ENCODE assay signal across 8 cellular contexts in the genomic region with DNA sequence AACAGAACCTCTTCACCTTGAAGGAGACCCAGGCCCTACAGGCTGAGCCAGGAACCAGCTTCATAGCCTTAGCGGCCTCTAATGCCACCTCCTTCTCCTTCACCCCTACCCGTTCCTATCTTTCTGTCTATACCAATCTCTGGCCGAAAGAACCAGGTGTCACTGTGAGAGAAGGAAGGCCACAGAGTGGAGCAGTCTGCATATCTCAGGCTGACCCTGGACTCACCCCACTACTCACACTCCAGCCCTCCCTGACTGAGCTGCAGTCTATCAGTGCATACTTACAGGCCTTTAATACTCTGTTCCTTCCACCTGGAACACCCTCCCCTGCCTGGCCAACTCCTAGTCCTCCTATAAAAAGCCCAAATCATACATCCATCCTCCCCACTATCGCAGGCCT. TPM values are rescaled to one million over a fixed set of nuclear protein-coding genes. Genes with fewer than 3 reads are reported as not detected.
DNase-seq lines count a peak whose midpoint lies in the region; ATAC-seq lines count a peak whose summit lies in the region.
"Had no signal": no experiment of that assay in that cellular context is flagged by ENCODE, and none has a peak within 500 bp of the region (broad histone marks: within the 10 kb centered on the region; RNA-seq: fewer than 3 reads in every experiment).

No MANE protein-coding gene starts in this region.

- H3K27ac ChIP-seq in right cardiac atrium (ENCODE audit: low read length): peak overlapping the region; percentile 99

- no peak overlapping the region for H3K4me3 ChIP-seq in right cardiac atrium (ENCODE audit: low read length)

- peaks cover 31% of the 10 kb centered on the region for H3K4me1 Mint-ChIP-seq in activated T-helper 17 cell treated with anti-CD3 and anti-CD28 coated beads, Interleukin-2, amount 50 U/mL, for 72 hours
- peaks cover 79% of the 10 kb centered on the region for H3K4me1 Mint-ChIP-seq in stimulated activated memory B cell treated with anti-CD40 and anti-IgM and Interleukin-4, amounts not matched to agents 10 μg/mL and 1 μg/mL and 100 μg/mL, for 72 hours

- no peaks in the 10 kb centered on the region for H3K27me3 ChIP-seq in right cardiac atrium (ENCODE audit: control insufficient read depth, insufficient read depth)

- H3K4me1 ChIP-seq in right cardiac atrium (ENCODE audit: control insufficient read depth, insufficient read depth, low read length): peaks cover 26% of the 10 kb centered on the region

- peak overlapping the region; percentile 95 for H3K4me3 Mint-ChIP-seq in activated T-helper 17 cell treated with anti-CD3 and anti-CD28 coated beads, Interleukin-2, amount 50 U/mL, for 72 hours
- peak overlapping the region; percentile 86 for H3K4me3 Mint-ChIP-seq in stimulated activated memory B cell treated with anti-CD40 and anti-IgM and Interleukin-4, amounts not matched to agents 10 μg/mL and 1 μg/mL and 100 μg/mL, for 72 hours

- intact Hi-C loops in right cardiac atrium (cut with DNase I): no loop called here
- intact Hi-C loops in head of caudate nucleus (cut with DNase I): no loop called here

- H3K36me3 Mint-ChIP-seq in activated T-helper 17 cell treated with anti-CD3 and anti-CD28 coated beads, Interleukin-2, amount 50 U/mL, for 72 hours (ENCODE audit: low read depth): peaks cover 69% of the 10 kb centered on the region
- H3K36me3 Mint-ChIP-seq in stimulated activated memory B cell treated with anti-CD40 and anti-IgM and Interleukin-4, amounts not matched to agents 10 μg/mL and 1 μg/mL and 100 μg/mL, for 72 hours: peaks cover 43% of the 10 kb centered on the region

- peak; percentile 1 for ATAC-seq in HG03175 (IDR thresholded peaks at IDR 0.05; ENCODE audit: unreplicated experiment)
- ATAC-seq in activated T-helper 17 cell treated with anti-CD3 and anti-CD28 coated beads, Interleukin-2, amount 50 U/mL, for 72 hours (replicated peaks): no peak
- no peak for ATAC-seq in right cardiac atrium
- no peak for ATAC-seq in stimulated activated memory B cell treated with anti-CD40 and anti-IgM and Interleukin-4, amounts not matched to agents 10 μg/mL and 1 μg/mL and 100 μg/mL, for 72 hours

- H3K9me3 Mint-ChIP-seq in activated T-helper 17 cell treated with anti-CD3 and anti-CD28 coated beads, Interleukin-2, amount 50 U/mL, for 72 hours: no peaks in the 10 kb centered on the region
- no peaks in the 10 kb centered on the region for H3K9me3 Mint-ChIP-seq in stimulated activated memory B cell treated with anti-CD40 and anti-IgM and Interleukin-4, amounts not matched to agents 10 μg/mL and 1 μg/mL and 100 μg/mL, for 72 hours

- no peaks in the 10 kb centered on the region for H3K27me3 Mint-ChIP-seq in activated T-helper 17 cell treated with anti-CD3 and anti-CD28 coated beads, Interleukin-2, amount 50 U/mL, for 72 hours
- no peaks in the 10 kb centered on the region for H3K27me3 Mint-ChIP-seq in stimulated activated memory B cell treated with anti-CD40 and anti-IgM and Interleukin-4, amounts not matched to agents 10 μg/mL and 1 μg/mL and 100 μg/mL, for 72 hours

- WGBS in right cardiac atrium: 53% methylated on average over 4 of the region's 4 CpGs

- DNase-seq in right cardiac atrium (peak in 1 of 3 donors; percentile 22), head of caudate nucleus (no peak), inferior parietal cortex (ENCODE audit: extremely low spot score) (no peak), HCEC 1CT (no peak)
- DNase-seq: NCI-H2081 treated with DMSO at 0.1 percent for 48 hours had no signal

- H3K9me3 ChIP-seq in right cardiac atrium (ENCODE audit: control insufficient read depth, low read length): no peaks in the 10 kb centered on the region

- H3K27ac Mint-ChIP-seq in activated T-helper 17 cell treated with anti-CD3 and anti-CD28 coated beads, Interleukin-2, amount 50 U/mL, for 72 hours: peak overlapping the region; percentile 94
- H3K27ac Mint-ChIP-seq in stimulated activated memory B cell treated with anti-CD40 and anti-IgM and Interleukin-4, amounts not matched to agents 10 μg/mL and 1 μg/mL and 100 μg/mL, for 72 hours: peak overlapping the region; percentile 90

RNA-seq across cellular contexts. Expression of gene ARAP1, which starts 32.7 kb away (rescaled TPM):
- total RNA-seq in activated T-helper 17 cell treated with anti-CD3 and anti-CD28 coated beads, Interleukin-2, amount 50 U/mL, for 72 hours: 100 to 1,000 TPM in 1 of 2 donors, 10 to 100 TPM in 1; 98.0 to 216 TPM
- total RNA-seq in right cardiac atrium: 10 to 100 TPM; 51.8 to 62.5 (median 59.5) TPM
- polyA plus RNA-seq in right cardiac atrium: 41.2 TPM

RNA-seq across cellular contexts. Expression of gene PDE2A, which starts 45.3 kb away (rescaled TPM):
- 1 to 10 TPM; 1.7 to 3.6 TPM for total RNA-seq in activated T-helper 17 cell treated with anti-CD3 and anti-CD28 coated beads, Interleukin-2, amount 50 U/mL, for 72 hours
- 10 to 100 TPM; 32.1 to 43.9 (median 37.0) TPM for total RNA-seq in right cardiac atrium
- polyA plus RNA-seq in right cardiac atrium: 43.1 TPM

Comparison
In these comparisons a context has a peak if more than half of its experiments do, and no peak if none do; other contexts are left out.
1. RNA of gene PDE2A, which starts 45.3 kb away (total RNA-seq): 32.1 to 43.9 TPM in right cardiac atrium; 1.7 to 3.6 TPM in activated T-helper 17 cell treated with anti-CD3 and anti-CD28 coated beads, Interleukin-2, amount 50 U/mL, for 72 hours; every median in the first group is over 4 times any median in the second.